Comparison of ENCODE assay signal across 34 cellular contexts in the genomic region with DNA sequence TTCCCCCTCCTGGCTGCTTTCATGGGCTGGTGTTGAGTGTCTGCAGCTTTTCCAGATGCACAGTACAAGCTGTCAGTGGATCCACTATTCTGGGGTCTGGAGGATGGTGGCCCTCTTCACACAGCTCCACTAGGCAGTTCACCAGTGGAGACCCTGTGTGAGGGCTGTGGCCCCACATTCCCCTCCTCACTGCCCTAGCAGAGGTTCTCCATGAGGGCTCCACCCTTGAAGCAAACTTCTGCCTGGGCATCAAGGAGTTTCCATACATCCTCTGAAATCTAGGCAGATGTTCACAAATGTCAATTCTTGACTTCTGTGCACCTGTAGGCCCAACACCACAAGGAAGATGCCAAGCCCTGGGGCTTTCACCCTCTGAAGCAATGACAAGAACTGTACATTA.
"Had no signal": no experiment of that assay in that cellular context is flagged by ENCODE, and none has a peak within 500 bp of the region (broad histone marks: within the 10 kb centered on the region; RNA-seq: fewer than 3 reads in every experiment).

No MANE protein-coding gene starts in this region.

- H3K36me3 Mint-ChIP-seq: activated CD4-positive, alpha-beta memory T cell treated with anti-CD3 and anti-CD28 coated beads for 36 hours; activated naive CD4-positive, alpha-beta T cell treated with anti-CD3 and anti-CD28 coated beads, Interleukin-2, amount 10 ng/mL, durations not matched to agents 7 days and 5 days; activated naive CD4-positive, alpha-beta T cell treated with anti-CD3 and anti-CD28 coated beads, Interleukin-2, amount 50 U/mL, for 24 hours; activated naive CD8-positive, alpha-beta T cell; activated naive CD8-positive, alpha-beta T cell treated with anti-CD3 and anti-CD28 coated beads, Interleukin-2, amount 10 ng/mL, durations not matched to agents 7 days and 5 days; brain had no signal

- H3K9me3 Mint-ChIP-seq: activated CD4-positive, alpha-beta T cell treated with anti-CD3 and anti-CD28 coated beads, Interleukin-2, amount 10 ng/mL, durations not matched to agents 24 days and 14 days; activated naive CD4-positive, alpha-beta T cell treated with anti-CD3 and anti-CD28 coated beads, Interleukin-2, amount 10 ng/mL, durations not matched to agents 7 days and 5 days had no signal

- H3K27me3 ChIP-seq: ascending aorta, cardiac muscle cell, colonic mucosa had no signal

- H3K27ac ChIP-seq: ascending aorta, cardiac muscle cell, colonic mucosa, VCaP had no signal

- H3K9me3 ChIP-seq: colonic mucosa had no signal

- H3K4me3 ChIP-seq: ascending aorta, cardiac muscle cell, colonic mucosa had no signal

- H3K27ac Mint-ChIP-seq: activated B cell treated with CpG ODN at 0.5 μM for 24 hours; activated CD4-positive, alpha-beta memory T cell treated with anti-CD3 and anti-CD28 coated beads for 36 hours; activated CD4-positive, alpha-beta T cell treated with anti-CD3 and anti-CD28 coated beads, Interleukin-2, amount 10 ng/mL, durations not matched to agents 24 days and 14 days; activated CD8-positive, alpha-beta T cell treated with anti-CD3 and anti-CD28 coated beads for 36 hours; activated naive CD4-positive, alpha-beta T cell treated with anti-CD3 and anti-CD28 coated beads, Interleukin-2, amount 10 ng/mL, durations not matched to agents 7 days and 5 days; activated naive CD4-positive, alpha-beta T cell treated with anti-CD3 and anti-CD28 coated beads, Interleukin-2, amount 50 U/mL, for 24 hours; activated naive CD8-positive, alpha-beta T cell; activated naive CD8-positive, alpha-beta T cell treated with anti-CD3 and anti-CD28 coated beads, Interleukin-2, amount 10 ng/mL, durations not matched to agents 7 days and 5 days; activated naive CD8-positive, alpha-beta T cell treated with anti-CD3 and anti-CD28 coated beads, Interleukin-2, amount 50 U/mL, for 24 hours; activated T-helper 2 cell treated with anti-CD3 and anti-CD28 coated beads, Interferon-gamma antibody, Interleukin-2, Interleukin-4, amounts not matched to agents 10 μg/mL and 5 μg/mL and 100 μg/mL, durations not matched to agents 14 hours and 24 hours and 36 hours; brain; T-helper 17 cell; T-helper 2 cell treated with Interferon-gamma antibody and Interleukin-4, amounts not matched to agents 5 μg/mL and 100 μg/mL, for 36 hours had no signal

- H3K36me3 ChIP-seq: ascending aorta, cardiac muscle cell, colonic mucosa had no signal

- H3K27me3 Mint-ChIP-seq: activated B cell treated with CpG ODN at 0.5 μM for 24 hours; activated CD4-positive, alpha-beta memory T cell treated with anti-CD3 and anti-CD28 coated beads for 36 hours; activated CD4-positive, alpha-beta T cell treated with anti-CD3 and anti-CD28 coated beads, Interleukin-2, amount 10 ng/mL, durations not matched to agents 24 days and 14 days; activated CD8-positive, alpha-beta T cell treated with anti-CD3 and anti-CD28 coated beads for 36 hours; activated naive CD4-positive, alpha-beta T cell treated with anti-CD3 and anti-CD28 coated beads, Interleukin-2, amount 10 ng/mL, durations not matched to agents 7 days and 5 days; activated naive CD4-positive, alpha-beta T cell treated with anti-CD3 and anti-CD28 coated beads, Interleukin-2, amount 50 U/mL, for 24 hours; activated naive CD8-positive, alpha-beta T cell; activated naive CD8-positive, alpha-beta T cell treated with anti-CD3 and anti-CD28 coated beads, Interleukin-2, amount 10 ng/mL, durations not matched to agents 7 days and 5 days; activated naive CD8-positive, alpha-beta T cell treated with anti-CD3 and anti-CD28 coated beads, Interleukin-2, amount 50 U/mL, for 24 hours; central memory CD8-positive, alpha-beta T cell; T-helper 17 cell had no signal

- DNase-seq: activated B cell treated with CpG ODN at 0.5 μM for 24 hours; activated CD4-positive, alpha-beta memory T cell treated with anti-CD3 and anti-CD28 coated beads for 36 hours; activated CD4-positive, alpha-beta T cell treated with anti-CD3 and anti-CD28 coated beads for 4 hours; activated CD4-positive, alpha-beta T cell treated with anti-CD3 and anti-CD28 coated beads, Interleukin-2, amount 10 ng/mL, durations not matched to agents 24 days and 14 days; activated CD4-positive, alpha-beta T cell treated with anti-CD3 and anti-CD28 coated beads, Interleukin-2, amount 50 U/mL, for 1 hour; activated CD4-positive, alpha-beta T cell treated with anti-CD3 and anti-CD28 coated beads, Interleukin-2, amount 50 U/mL, for 4 hours; activated CD4-positive, CD25-positive, alpha-beta regulatory T cell treated with anti-CD3 and anti-CD28 coated beads, Interleukin-2, amount 50 U/mL, for 72 hours; activated CD8-positive, alpha-beta memory T cell treated with anti-CD3 and anti-CD28 coated beads, Interleukin-2, amount 50 U/mL, for 4 hours; activated CD8-positive, alpha-beta T cell treated with anti-CD3 and anti-CD28 coated beads for 36 hours; activated effector memory CD4-positive, alpha-beta T cell treated with Interleukin-2 at 50 U/mL for 16 hours; activated gamma-delta T cell; activated naive CD4-positive, alpha-beta T cell treated with anti-CD3 and anti-CD28 coated beads, Interleukin-2, amount 10 ng/mL, durations not matched to agents 7 days and 5 days; activated naive CD4-positive, alpha-beta T cell treated with Interleukin-2 at 50 U/mL for 16 hours; activated naive CD8-positive, alpha-beta T cell treated with anti-CD3 and anti-CD28 coated beads, Interleukin-2, amount 10 ng/mL, durations not matched to agents 7 days and 5 days; activated naive CD8-positive, alpha-beta T cell treated with anti-CD3 and anti-CD28 coated beads, Interleukin-2, amount 50 U/mL, for 24 hours; activated T-cell treated with anti-CD3 and anti-CD28 coated beads for 4 hours; activated T-cell treated with anti-CD3 and anti-CD28 coated beads, Interleukin-2, amount 50 U/mL, for 1 hour; activated T-cell treated with anti-CD3 and anti-CD28 coated beads, Interleukin-2, amount 50 U/mL, for 48 hours; amygdala; anterior cingulate cortex; caudate nucleus; cerebellar nuclear complex; colonic mucosa; T-helper 17 cell; T-helper 9 cell had no signal

- H3K4me1 ChIP-seq: ascending aorta, colonic mucosa had no signal

- H3K4me3 Mint-ChIP-seq: activated B cell treated with CpG ODN at 0.5 μM for 24 hours; activated CD4-positive, alpha-beta memory T cell treated with anti-CD3 and anti-CD28 coated beads for 36 hours; activated CD4-positive, alpha-beta T cell treated with anti-CD3 and anti-CD28 coated beads, Interleukin-2, amount 10 ng/mL, durations not matched to agents 24 days and 14 days; activated CD8-positive, alpha-beta T cell treated with anti-CD3 and anti-CD28 coated beads for 36 hours; activated naive CD4-positive, alpha-beta T cell treated with anti-CD3 and anti-CD28 coated beads, Interleukin-2, amount 10 ng/mL, durations not matched to agents 7 days and 5 days; activated naive CD4-positive, alpha-beta T cell treated with anti-CD3 and anti-CD28 coated beads, Interleukin-2, amount 50 U/mL, for 24 hours; activated naive CD8-positive, alpha-beta T cell; activated naive CD8-positive, alpha-beta T cell treated with anti-CD3 and anti-CD28 coated beads, Interleukin-2, amount 10 ng/mL, durations not matched to agents 7 days and 5 days; activated naive CD8-positive, alpha-beta T cell treated with anti-CD3 and anti-CD28 coated beads, Interleukin-2, amount 50 U/mL, for 24 hours; brain; central memory CD8-positive, alpha-beta T cell; T-helper 17 cell; T-helper 2 cell treated with Interferon-gamma antibody and Interleukin-4, amounts not matched to agents 5 μg/mL and 100 μg/mL, for 36 hours had no signal

- ATAC-seq: activated CD8-positive, alpha-beta T cell treated with anti-CD3 and anti-CD28 coated beads for 36 hours; activated naive CD8-positive, alpha-beta T cell treated with anti-CD3 and anti-CD28 coated beads, Interleukin-2, amount 50 U/mL, for 24 hours; T-helper 17 cell had no signal

- H3K4me1 Mint-ChIP-seq: activated B cell treated with CpG ODN at 0.5 μM for 24 hours; activated CD4-positive, alpha-beta T cell treated with anti-CD3 and anti-CD28 coated beads, Interleukin-2, amount 10 ng/mL, durations not matched to agents 24 days and 14 days; activated naive CD4-positive, alpha-beta T cell treated with anti-CD3 and anti-CD28 coated beads, Interleukin-2, amount 10 ng/mL, durations not matched to agents 7 days and 5 days; activated naive CD4-positive, alpha-beta T cell treated with anti-CD3 and anti-CD28 coated beads, Interleukin-2, amount 50 U/mL, for 24 hours; activated naive CD8-positive, alpha-beta T cell treated with anti-CD3 and anti-CD28 coated beads, Interleukin-2, amount 10 ng/mL, durations not matched to agents 7 days and 5 days; activated naive CD8-positive, alpha-beta T cell treated with anti-CD3 and anti-CD28 coated beads, Interleukin-2, amount 50 U/mL, for 24 hours; brain; central memory CD8-positive, alpha-beta T cell; T-helper 17 cell had no signal
